In the genomic region with DNA sequence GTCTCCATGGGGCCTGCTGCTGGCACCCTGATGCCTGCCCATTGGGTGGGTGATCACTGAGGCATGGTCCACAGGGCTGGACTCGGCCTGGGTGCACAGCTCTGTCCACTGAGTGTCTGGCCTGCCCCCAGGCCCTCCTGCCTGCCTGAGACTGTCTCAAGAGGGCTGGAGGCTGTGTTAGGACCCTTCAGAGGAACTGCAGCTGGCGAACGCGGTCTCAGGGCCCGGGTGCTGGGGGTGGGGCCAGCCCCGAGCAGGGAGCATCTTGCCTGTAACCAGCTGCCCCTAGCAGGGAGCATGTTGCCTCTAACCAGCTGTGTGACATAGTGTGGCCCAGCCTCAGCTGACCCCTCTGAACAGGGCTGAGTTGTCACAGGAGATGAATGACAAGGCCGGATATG, we compare ENCODE assay signal across 21 cellular contexts. TPM values are rescaled to one million over a fixed set of nuclear protein-coding genes. Genes with fewer than 3 reads are reported as not detected.
"Had no signal": no experiment of that assay in that cellular context is flagged by ENCODE, and none has a peak within 500 bp of the region (broad histone marks: within the 10 kb centered on the region; RNA-seq: fewer than 3 reads in every experiment).

No MANE protein-coding gene starts in this region.

- H3K9me3 Mint-ChIP-seq: endodermal cell; nephron; stimulated activated naive B cell treated with anti-CD40 and anti-IgM and Interleukin-4, amounts not matched to agents 10 μg/mL and 1 μg/mL and 100 μg/mL, for 72 hours; T-cell had no signal

- H3K36me3 ChIP-seq: adrenal gland, cardiac muscle cell, left lung, right lobe of liver had no signal

- DNase-seq: activated CD4-positive, alpha-beta T cell treated with anti-CD3 and anti-CD28 coated beads for 1 hour; activated CD4-positive, alpha-beta T cell treated with anti-CD3 and anti-CD28 coated beads, Interleukin-2, amount 50 U/mL, for 4 hours; activated naive CD4-positive, alpha-beta T cell treated with anti-CD3 and anti-CD28 coated beads, Interleukin-2, amount 50 U/mL, for 16 hours; endodermal cell; erythroblast; hippocampal formation; occipital lobe; psoas muscle; SK-N-SH; stimulated activated CD4-positive, alpha-beta T cell treated with anti-CD3 and anti-CD28 coated beads, Interleukin-12 subunit alpha, Interleukin-12 subunit beta, amount 100 ng/mL, for 4 hours; stimulated activated CD4-positive, alpha-beta T cell treated with anti-CD3 and anti-CD28 coated beads, Interleukin-2, amount 100 ng/mL, for 24 hours; stimulated activated naive B cell treated with anti-CD40 and anti-IgM and Interleukin-4, amounts not matched to agents 10 μg/mL and 1 μg/mL and 100 μg/mL, for 72 hours; substantia nigra; T-cell; T-helper 9 cell had no signal

- H3K27ac Mint-ChIP-seq: endodermal cell; stimulated activated naive B cell treated with anti-CD40 and anti-IgM and Interleukin-4, amounts not matched to agents 10 μg/mL and 1 μg/mL and 100 μg/mL, for 72 hours; T-cell had no signal

- H3K27me3 ChIP-seq: adrenal gland, cardiac muscle cell, right lobe of liver had no signal

- H3K4me1 Mint-ChIP-seq: stimulated activated naive B cell treated with anti-CD40 and anti-IgM and Interleukin-4, amounts not matched to agents 10 μg/mL and 1 μg/mL and 100 μg/mL, for 72 hours; T-cell had no signal

- H3K4me1 ChIP-seq: adrenal gland, left lung, psoas muscle, right lobe of liver had no signal

- H3K4me3 ChIP-seq: adrenal gland, cardiac muscle cell, dorsolateral prefrontal cortex, left lung, psoas muscle, right lobe of liver had no signal

- H3K4me3 Mint-ChIP-seq: endodermal cell; nephron; stimulated activated naive B cell treated with anti-CD40 and anti-IgM and Interleukin-4, amounts not matched to agents 10 μg/mL and 1 μg/mL and 100 μg/mL, for 72 hours; T-cell had no signal

- ATAC-seq: left lung; psoas muscle; right lobe of liver; stimulated activated naive B cell treated with anti-CD40 and anti-IgM and Interleukin-4, amounts not matched to agents 10 μg/mL and 1 μg/mL and 100 μg/mL, for 72 hours; T-cell had no signal

- H3K27ac ChIP-seq: cardiac muscle cell, dorsolateral prefrontal cortex, left lung, psoas muscle, right lobe of liver had no signal

- H3K36me3 Mint-ChIP-seq: stimulated activated naive B cell treated with anti-CD40 and anti-IgM and Interleukin-4, amounts not matched to agents 10 μg/mL and 1 μg/mL and 100 μg/mL, for 72 hours; T-cell had no signal

- H3K9me3 ChIP-seq: adrenal gland, left lung, psoas muscle, right lobe of liver, SK-N-SH had no signal

RNA-seq across cellular contexts. Expression of a gene that starts 50.0 kb away (rescaled TPM):
- total RNA-seq: cardiac muscle cell, T-cell had no signal
